ENCODE assay signal across 13 cellular contexts in the genomic region with DNA sequence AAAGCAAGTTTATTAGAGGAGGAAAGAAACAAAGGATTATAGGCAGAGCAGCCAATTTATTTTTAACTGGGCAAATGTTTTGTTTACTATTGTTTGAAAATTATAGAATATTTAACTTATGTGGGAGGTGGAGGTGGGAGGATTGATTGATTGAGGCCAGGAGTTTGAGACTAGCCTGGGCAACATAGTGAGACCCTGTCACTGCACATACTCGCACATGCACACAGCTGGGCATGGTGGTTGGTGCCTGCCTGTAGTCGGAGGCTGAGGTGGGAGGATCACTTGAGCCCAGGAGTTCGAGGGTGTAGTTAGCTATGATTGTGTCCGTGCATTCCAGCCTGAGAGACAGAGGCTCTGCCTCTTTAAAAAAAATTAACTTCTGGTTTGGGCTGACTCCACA. TPM values are rescaled to one million over a fixed set of nuclear protein-coding genes. Genes with fewer than 3 reads are reported as not detected.
DNase-seq lines count a peak whose midpoint lies in the region; ATAC-seq and TF ChIP-seq lines count a peak whose summit lies in the region.
"Had no signal": no experiment of that assay in that cellular context is flagged by ENCODE, and none has a peak within 500 bp of the region (broad histone marks: within the 10 kb centered on the region; RNA-seq: fewer than 3 reads in every experiment).

No MANE protein-coding gene starts in this region.

- peaks cover 5% of the 10 kb centered on the region for H3K36me3 ChIP-seq in CD4-positive, CD25-positive, alpha-beta regulatory T cell (ENCODE audit: control insufficient read depth, insufficient read depth, low read length)
- H3K36me3 ChIP-seq in HEK293 (ENCODE audit: control insufficient read depth in 2 of 2, insufficient read depth in 1 of 2, low read length in 2 of 2) (no peaks in the 10 kb centered on the region), adipocyte (ENCODE audit: control insufficient read depth, insufficient read depth, low read length, severe bottlenecking) (no peaks in the 10 kb centered on the region)

- H3K9me3 ChIP-seq in CD4-positive, CD25-positive, alpha-beta regulatory T cell (ENCODE audit: control insufficient read depth in 2 of 2, low read length in 2 of 2) = no peaks in the 10 kb centered on the region
- H3K9me3 ChIP-seq in HEK293 (ENCODE audit: control insufficient read depth, insufficient read depth, low read depth, low read length) (no peaks in the 10 kb centered on the region), adipocyte (ENCODE audit: control insufficient read depth, low read length) (no peaks in the 10 kb centered on the region)

- H3K27ac Mint-ChIP-seq in CD4-positive, CD25-positive, alpha-beta regulatory T cell = peak overlapping the region in 2 of 3 donors; percentile 0 to 26
- H3K27ac Mint-ChIP-seq in naive B cell = peak overlapping the region in 4 of 6 donors; percentile 6 to 54 (median 34)
- H3K27ac Mint-ChIP-seq: H9 had no signal

- POLR2A ChIA-PET in HEK293 (lab: Yijun Ruan, JAX) = no interaction called here

- H3K9me3 Mint-ChIP-seq in CD4-positive, CD25-positive, alpha-beta regulatory T cell = peaks cover 0 to 2% (median 0%) of the 10 kb centered on the region in 7 donors
- H3K9me3 Mint-ChIP-seq in naive B cell = no peaks in the 10 kb centered on the region
- H3K9me3 Mint-ChIP-seq: H9 had no signal

- no peak for DNase-seq in CD4-positive, CD25-positive, alpha-beta regulatory T cell
- DNase-seq in adipocyte (ENCODE audit: low read depth) = no peak
- DNase-seq in naive B cell = no peak
- DNase-seq in NCI-H2029 treated with DMSO at 0.1 percent for 48 hours (lab: John Stamatoyannopoulos, UW) = no peak
- DNase-seq: Calu3, DMS 273 treated with DMSO at 0.1 percent for 48 hours, GOT3, H9, KG1 had no signal

- CTCF ChIA-PET in HEK293 (lab: Yijun Ruan, JAX) = interaction anchor here (0.9 kb wide), 1 partner anchor 306 kb away, joined by 3 read pairs; no protein-coding TSS in a partner anchor

- peak overlapping the region; percentile 31 for H3K9ac ChIP-seq in adipocyte (ENCODE audit: low read length)

- H3K4me3 ChIP-seq in CD4-positive, CD25-positive, alpha-beta regulatory T cell (ENCODE audit: low read depth, low read length) = peak overlapping the region; percentile 92
- H3K4me3 ChIP-seq in HEK293 (ENCODE audit: low read depth, low read length) (no peak overlapping the region), adipocyte (ENCODE audit: low read length) (no peak overlapping the region)

- peak overlapping the region in 3 of 4 donors; percentile 28 to 67 (median 63) for H3K4me3 Mint-ChIP-seq in CD4-positive, CD25-positive, alpha-beta regulatory T cell
- H3K4me3 Mint-ChIP-seq in naive B cell = no peak overlapping the region
- H3K4me3 Mint-ChIP-seq: CD14-positive monocyte, H9 had no signal

- peaks cover 7% of the 10 kb centered on the region for H3K36me3 Mint-ChIP-seq in CD4-positive, CD25-positive, alpha-beta regulatory T cell
- peaks cover 0 to 7% of the 10 kb centered on the region in 2 donors for H3K36me3 Mint-ChIP-seq in naive B cell

- H3K4me1 Mint-ChIP-seq in CD4-positive, CD25-positive, alpha-beta regulatory T cell = peaks cover 47 to 72% (median 50%) of the 10 kb centered on the region in 4 donors
- H3K4me1 Mint-ChIP-seq in naive B cell = peaks cover 31 to 66% (median 61%) of the 10 kb centered on the region in 3 donors

- H3K27ac ChIP-seq in CD4-positive, CD25-positive, alpha-beta regulatory T cell (ENCODE audit: insufficient read depth, low read length, poor library complexity, severe bottlenecking) = no peak overlapping the region
- H3K27ac ChIP-seq in HEK293 (ENCODE audit: extremely low read depth, low read depth, low read length) = no peak overlapping the region

- TF ChIP-seq CTCF in HEK293 (tag by site-specific recombination; IDR thresholded peaks at IDR 0.05) = no peak

- H3K27me3 ChIP-seq in CD4-positive, CD25-positive, alpha-beta regulatory T cell (ENCODE audit: control insufficient read depth, insufficient read depth, low read length) = no peaks in the 10 kb centered on the region
- no peaks in the 10 kb centered on the region for H3K27me3 ChIP-seq in adipocyte (replicated peaks; ENCODE audit: control insufficient read depth, insufficient read depth, low read length)

- no peak for ATAC-seq in CD4-positive, CD25-positive, alpha-beta regulatory T cell (ENCODE audit: low read depth in 2 of 2)
- ATAC-seq in naive B cell (ENCODE audit: low read depth in 2 of 2) = no peak
- ATAC-seq in GM21825 (IDR thresholded peaks at IDR 0.05; ENCODE audit: unreplicated experiment) = no peak
- ATAC-seq in GM21423 (IDR thresholded peaks at IDR 0.05; ENCODE audit: unreplicated experiment) = no peak

- H3K4me1 ChIP-seq in CD4-positive, CD25-positive, alpha-beta regulatory T cell (ENCODE audit: control insufficient read depth, insufficient read depth, low read length, poor library complexity, severe bottlenecking) = peaks cover 58% of the 10 kb centered on the region
- H3K4me1 ChIP-seq in HEK293 (ENCODE audit: control insufficient read depth, insufficient read depth, low read length) = 0 out of 2 replicates have a peak, but pooled peaks cover 3% of the 10 kb centered on the region
- H3K4me1 ChIP-seq in adipocyte (ENCODE audit: control insufficient read depth, insufficient read depth, low read length) = peaks cover 35% of the 10 kb centered on the region

- H3K27me3 Mint-ChIP-seq in CD4-positive, CD25-positive, alpha-beta regulatory T cell = no peaks in the 10 kb centered on the region
- no peaks in the 10 kb centered on the region for H3K27me3 Mint-ChIP-seq in naive B cell

TF ChIP-seq in HEK293, 187 proteins besides CTCF, POLR2A, EP300 and RAD21 (continues in another document):
- TF ChIP-seq, protein P1, sequence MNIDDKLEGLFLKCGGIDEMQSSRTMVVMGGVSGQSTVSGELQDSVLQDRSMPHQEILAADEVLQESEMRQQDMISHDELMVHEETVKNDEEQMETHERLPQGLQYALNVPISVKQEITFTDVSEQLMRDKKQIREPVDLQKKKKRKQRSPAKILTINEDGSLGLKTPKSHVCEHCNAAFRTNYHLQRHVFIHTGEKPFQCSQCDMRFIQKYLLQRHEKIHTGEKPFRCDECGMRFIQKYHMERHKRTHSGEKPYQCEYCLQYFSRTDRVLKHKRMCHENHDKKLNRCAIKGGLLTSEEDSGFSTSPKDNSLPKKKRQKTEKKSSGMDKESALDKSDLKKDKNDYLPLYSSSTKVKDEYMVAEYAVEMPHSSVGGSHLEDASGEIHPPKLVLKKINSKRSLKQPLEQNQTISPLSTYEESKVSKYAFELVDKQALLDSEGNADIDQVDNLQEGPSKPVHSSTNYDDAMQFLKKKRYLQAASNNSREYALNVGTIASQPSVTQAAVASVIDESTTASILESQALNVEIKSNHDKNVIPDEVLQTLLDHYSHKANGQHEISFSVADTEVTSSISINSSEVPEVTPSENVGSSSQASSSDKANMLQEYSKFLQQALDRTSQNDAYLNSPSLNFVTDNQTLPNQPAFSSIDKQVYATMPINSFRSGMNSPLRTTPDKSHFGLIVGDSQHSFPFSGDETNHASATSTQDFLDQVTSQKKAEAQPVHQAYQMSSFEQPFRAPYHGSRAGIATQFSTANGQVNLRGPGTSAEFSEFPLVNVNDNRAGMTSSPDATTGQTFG (tag by site-specific recombination; IDR thresholded peaks at IDR 0.05; ENCODE audit: borderline replicate concordance) = no peak
- TF ChIP-seq, protein P2, sequence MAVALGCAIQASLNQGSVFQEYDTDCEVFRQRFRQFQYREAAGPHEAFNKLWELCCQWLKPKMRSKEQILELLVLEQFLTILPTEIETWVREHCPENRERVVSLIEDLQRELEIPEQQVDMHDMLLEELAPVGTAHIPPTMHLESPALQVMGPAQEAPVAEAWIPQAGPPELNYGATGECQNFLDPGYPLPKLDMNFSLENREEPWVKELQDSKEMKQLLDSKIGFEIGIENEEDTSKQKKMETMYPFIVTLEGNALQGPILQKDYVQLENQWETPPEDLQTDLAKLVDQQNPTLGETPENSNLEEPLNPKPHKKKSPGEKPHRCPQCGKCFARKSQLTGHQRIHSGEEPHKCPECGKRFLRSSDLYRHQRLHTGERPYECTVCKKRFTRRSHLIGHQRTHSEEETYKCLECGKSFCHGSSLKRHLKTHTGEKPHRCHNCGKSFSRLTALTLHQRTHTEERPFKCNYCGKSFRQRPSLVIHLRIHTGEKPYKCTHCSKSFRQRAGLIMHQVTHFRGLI (tag by site-specific recombination; IDR thresholded peaks at IDR 0.05) = no peak
- TF ChIP-seq ZNF121 (tag by site-specific recombination; IDR thresholded peaks at IDR 0.05) (peak; percentile 77; the same call in 1 of the 2 replicates), SCRT1 (tag by site-specific recombination; IDR thresholded peaks at IDR 0.05; ENCODE audit: borderline replicate concordance) (no peak), ZBTB8A (tag by site-specific recombination; IDR thresholded peaks at IDR 0.05) (no peak), ZNF596 (tag by site-specific recombination; IDR thresholded peaks at IDR 0.05) (no peak), ZNF146 (tag by site-specific recombination; IDR thresholded peaks at IDR 0.05) (no peak), PRDM1 (tag by site-specific recombination; IDR thresholded peaks at IDR 0.05) (no peak), RBAK (tag by site-specific recombination; IDR thresholded peaks at IDR 0.05) (no peak), ZNF19 (tag by site-specific recombination; IDR thresholded peaks at IDR 0.05; ENCODE audit: low read depth) (no peak), ZNF416 (tag by site-specific recombination; IDR thresholded peaks at IDR 0.05) (no peak), ZNF433 (tag by site-specific recombination; IDR thresholded peaks at IDR 0.05; ENCODE audit: low read depth) (no peak), ZNF302 (tag by site-specific recombination; IDR thresholded peaks at IDR 0.05; ENCODE audit: low read depth) (no peak), ZNF544 (tag by site-specific recombination; IDR thresholded peaks at IDR 0.05) (no peak)
- TF ChIP-seq, protein P3, sequence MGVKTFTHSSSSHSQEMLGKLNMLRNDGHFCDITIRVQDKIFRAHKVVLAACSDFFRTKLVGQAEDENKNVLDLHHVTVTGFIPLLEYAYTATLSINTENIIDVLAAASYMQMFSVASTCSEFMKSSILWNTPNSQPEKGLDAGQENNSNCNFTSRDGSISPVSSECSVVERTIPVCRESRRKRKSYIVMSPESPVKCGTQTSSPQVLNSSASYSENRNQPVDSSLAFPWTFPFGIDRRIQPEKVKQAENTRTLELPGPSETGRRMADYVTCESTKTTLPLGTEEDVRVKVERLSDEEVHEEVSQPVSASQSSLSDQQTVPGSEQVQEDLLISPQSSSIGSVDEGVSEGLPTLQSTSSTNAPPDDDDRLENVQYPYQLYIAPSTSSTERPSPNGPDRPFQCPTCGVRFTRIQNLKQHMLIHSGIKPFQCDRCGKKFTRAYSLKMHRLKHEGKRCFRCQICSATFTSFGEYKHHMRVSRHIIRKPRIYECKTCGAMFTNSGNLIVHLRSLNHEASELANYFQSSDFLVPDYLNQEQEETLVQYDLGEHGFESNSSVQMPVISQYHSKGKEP (tag by site-specific recombination; IDR thresholded peaks at IDR 0.05) = no peak

RNA-seq across cellular contexts. Expression of a gene that starts 6.7 kb away (rescaled TPM):
- total RNA-seq in CD4-positive, CD25-positive, alpha-beta regulatory T cell = 113 TPM
- polyA plus RNA-seq in CD4-positive, CD25-positive, alpha-beta regulatory T cell = 10 to 100 TPM; 27.2 to 50.2 (median 42.2) TPM
- 10 to 100 TPM in 5 of 6 donors, 1 to 10 TPM in 1; 8.3 to 26.6 (median 21.5) TPM for polyA plus RNA-seq in naive B cell (ENCODE audit: low read depth in 6 of 6)

Comparison
In these comparisons a context has a peak if more than half of its experiments do, and no peak if none do; other contexts are left out.
1. H3K4me3 Mint-ChIP-seq: peak in CD4-positive, CD25-positive, alpha-beta regulatory T cell (3 of 4); none in naive B cell (0 of 8).